ENCODE assay signal across 19 cellular contexts in the genomic region with DNA sequence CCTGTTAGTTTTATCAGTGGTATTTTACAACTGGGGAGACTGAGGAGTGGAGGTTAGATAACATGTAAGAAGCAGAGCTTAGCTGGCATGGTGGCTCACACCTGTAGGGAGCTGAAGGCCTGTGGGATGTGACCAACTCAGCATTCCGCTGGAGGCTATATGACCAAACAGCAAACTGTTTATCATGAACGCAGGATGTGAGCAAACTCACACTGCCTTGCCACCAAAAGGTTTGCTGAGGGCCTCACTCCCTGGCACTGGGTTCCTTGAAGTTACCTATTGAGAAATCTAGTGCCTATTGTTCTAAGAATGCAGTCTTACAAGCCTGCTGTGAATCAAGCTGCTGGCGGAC.
"Had no signal": no experiment of that assay in that cellular context is flagged by ENCODE, and none has a peak within 500 bp of the region (broad histone marks: within the 10 kb centered on the region; RNA-seq: fewer than 3 reads in every experiment).

No MANE protein-coding gene starts in this region.

- H3K9me3 Mint-ChIP-seq: activated B cell treated with CpG ODN at 0.5 μM for 24 hours; activated T-cell treated with anti-CD3 and anti-CD28 coated beads, Interleukin-2, amount 50 U/mL, for 4 hours; activated T-helper 2 cell treated with anti-CD3 and anti-CD28 coated beads, Interferon-gamma antibody, Interleukin-2, Interleukin-4, amounts not matched to agents 10 μg/mL and 5 μg/mL and 100 μg/mL, durations not matched to agents 14 hours and 24 hours and 36 hours; central memory CD8-positive, alpha-beta T cell; natural killer cell; stimulated activated naive B cell treated with anti-CD40 and anti-IgM and Interleukin-4, amounts not matched to agents 10 μg/mL and 1 μg/mL and 100 μg/mL, for 72 hours had no signal

- H3K36me3 ChIP-seq: transverse colon had no signal

- H3K27me3 ChIP-seq: adrenal gland, ascending aorta, brain microvascular endothelial cell, dorsolateral prefrontal cortex, transverse colon had no signal

- H3K27ac Mint-ChIP-seq: activated B cell treated with CpG ODN at 0.5 μM for 24 hours; activated CD4-positive, alpha-beta T cell treated with anti-CD3 and anti-CD28 coated beads for 36 hours; activated naive CD8-positive, alpha-beta T cell; activated T-helper 2 cell treated with anti-CD3 and anti-CD28 coated beads, Interferon-gamma antibody, Interleukin-2, Interleukin-4, amounts not matched to agents 10 μg/mL and 5 μg/mL and 100 μg/mL, durations not matched to agents 14 hours and 24 hours and 36 hours; natural killer cell; progenitor cell of endocrine pancreas; stimulated activated naive B cell treated with anti-CD40 and anti-IgM and Interleukin-4, amounts not matched to agents 10 μg/mL and 1 μg/mL and 100 μg/mL, for 72 hours had no signal

- H3K4me3 Mint-ChIP-seq: activated B cell treated with CpG ODN at 0.5 μM for 24 hours; activated CD4-positive, alpha-beta T cell treated with anti-CD3 and anti-CD28 coated beads for 36 hours; activated naive CD8-positive, alpha-beta T cell; activated T-cell treated with anti-CD3 and anti-CD28 coated beads, Interleukin-2, amount 50 U/mL, for 4 hours; central memory CD8-positive, alpha-beta T cell; natural killer cell; stimulated activated naive B cell treated with anti-CD40 and anti-IgM and Interleukin-4, amounts not matched to agents 10 μg/mL and 1 μg/mL and 100 μg/mL, for 72 hours had no signal

- H3K4me1 ChIP-seq: adrenal gland, ascending aorta, heart right ventricle had no signal

- DNase-seq: activated B cell treated with CpG ODN at 0.5 μM for 24 hours; activated CD8-positive, alpha-beta memory T cell treated with anti-CD3 and anti-CD28 coated beads, Interleukin-2, amount 50 U/mL, for 48 hours; kidney; natural killer cell had no signal

- H3K4me3 ChIP-seq: adrenal gland, ascending aorta, dorsolateral prefrontal cortex, heart right ventricle, lung, transverse colon had no signal

- H3K36me3 Mint-ChIP-seq: activated naive CD8-positive, alpha-beta T cell; natural killer cell had no signal

- H3K27ac ChIP-seq: adrenal gland, ascending aorta, brain microvascular endothelial cell, dorsolateral prefrontal cortex, epithelial cell of prostate, heart right ventricle, transverse colon had no signal

- H3K9me3 ChIP-seq: adrenal gland, ascending aorta, heart right ventricle, transverse colon had no signal

- H3K4me1 Mint-ChIP-seq: activated B cell treated with CpG ODN at 0.5 μM for 24 hours; stimulated activated naive B cell treated with anti-CD40 and anti-IgM and Interleukin-4, amounts not matched to agents 10 μg/mL and 1 μg/mL and 100 μg/mL, for 72 hours had no signal
